24 cellular contexts compared by ENCODE assay signal in genomic region chr4:37674446-37674845, GRCh38. TPM values are rescaled to one million over a fixed set of nuclear protein-coding genes. Genes with fewer than 3 reads are reported as not detected.
DNase-seq lines count a peak whose midpoint lies in the region; TF ChIP-seq lines count a peak whose summit lies in the region.
"Had no signal": no experiment of that assay in that cellular context is flagged by ENCODE, and none has a peak within 500 bp of the region (broad histone marks: within the 10 kb centered on the region; RNA-seq: fewer than 3 reads in every experiment).

No MANE protein-coding gene starts in this region.

- no peak overlapping the region for H3K27ac Mint-ChIP-seq in endodermal cell
- H3K27ac Mint-ChIP-seq: activated naive CD4-positive, alpha-beta T cell treated with anti-CD3 and anti-CD28 coated beads, Interleukin-2, amount 50 U/mL, for 72 hours; activated T-helper 17 cell treated with anti-CD3 and anti-CD28 coated beads, Interleukin-2, amount 50 U/mL, for 72 hours; T-helper 2 cell treated with Interferon-gamma antibody and Interleukin-4, amounts not matched to agents 5 μg/mL and 100 μg/mL, for 36 hours had no signal

- 58 to 68% methylated on average over 5 of the region's 5 CpGs for WGBS in thyroid gland, 2 donors
- 50 to 69% methylated on average over 2 to 5 of the region's 5 CpGs for WGBS in endodermal cell (ENCODE audit: insufficient coverage in 1 of 2, insufficient read length in 1 of 2), 2 experiments

- H3K9ac ChIP-seq in endodermal cell (ENCODE audit: extremely low read depth, low read length, poor library complexity, severe bottlenecking): no peak overlapping the region

- peaks cover 60 to 86% of the 10 kb centered on the region in 2 donors for H3K4me1 ChIP-seq in thyroid gland
- peaks cover 16% of the 10 kb centered on the region for H3K4me1 ChIP-seq in endodermal cell (ENCODE audit: control insufficient read depth, insufficient read depth, low read length)
- H3K4me1 ChIP-seq: ascending aorta, prostate gland had no signal

- TF ChIP-seq CTCF in thyroid gland (IDR thresholded peaks at IDR 0.05) (no peak), endodermal cell (conservative IDR thresholded peaks at IDR 0.05) (no peak)

- no peak for TF ChIP-seq POLR2A in thyroid gland (IDR thresholded peaks at IDR 0.05)

- H3K9me3 ChIP-seq in thyroid gland: no peaks in the 10 kb centered on the region
- no peaks in the 10 kb centered on the region for H3K9me3 ChIP-seq in endodermal cell (ENCODE audit: control insufficient read depth, low read length)
- H3K9me3 ChIP-seq: ascending aorta, heart left ventricle, prostate gland had no signal

- H3K27me3 ChIP-seq in thyroid gland (no peaks in the 10 kb centered on the region), endodermal cell (ENCODE audit: control insufficient read depth, insufficient read depth, low read length, poor library complexity, severe bottlenecking) (no peaks in the 10 kb centered on the region)
- H3K27me3 ChIP-seq: ascending aorta, dorsolateral prefrontal cortex, heart left ventricle had no signal

- H3K4me3 Mint-ChIP-seq in endodermal cell: no peak overlapping the region
- H3K4me3 Mint-ChIP-seq: activated T-helper 17 cell treated with anti-CD3 and anti-CD28 coated beads, Interleukin-2, amount 50 U/mL, for 72 hours; central memory CD8-positive, alpha-beta T cell; H9; T-helper 2 cell treated with Interferon-gamma antibody and Interleukin-4, amounts not matched to agents 5 μg/mL and 100 μg/mL, for 36 hours had no signal

- H3K36me3 ChIP-seq in thyroid gland (no peaks in the 10 kb centered on the region), endodermal cell (ENCODE audit: control insufficient read depth, insufficient read depth, low read length) (no peaks in the 10 kb centered on the region)
- H3K36me3 ChIP-seq: ascending aorta, heart left ventricle, prostate gland, WERI-Rb-1 had no signal

- peaks cover 2% of the 10 kb centered on the region for H3K9me3 Mint-ChIP-seq in endodermal cell
- H3K9me3 Mint-ChIP-seq: activated naive CD4-positive, alpha-beta T cell treated with anti-CD3 and anti-CD28 coated beads, Interleukin-2, amount 50 U/mL, for 72 hours; activated T-helper 17 cell treated with anti-CD3 and anti-CD28 coated beads, Interleukin-2, amount 50 U/mL, for 72 hours; central memory CD8-positive, alpha-beta T cell; T-helper 2 cell treated with Interferon-gamma antibody and Interleukin-4, amounts not matched to agents 5 μg/mL and 100 μg/mL, for 36 hours had no signal

- peaks cover 46% of the 10 kb centered on the region for H3K4me1 Mint-ChIP-seq in endodermal cell

- H3K27ac ChIP-seq in thyroid gland (peak overlapping the region; percentile 10 to 70 (median 62)), endodermal cell (ENCODE audit: low read depth, low read length) (no peak overlapping the region)
- H3K27ac ChIP-seq: ascending aorta, HL-60, prostate gland, WERI-Rb-1 had no signal

- H3K27me3 Mint-ChIP-seq in endodermal cell (ENCODE audit: insufficient read depth): no peaks in the 10 kb centered on the region
- H3K27me3 Mint-ChIP-seq: activated T-helper 17 cell treated with anti-CD3 and anti-CD28 coated beads, Interleukin-2, amount 50 U/mL, for 72 hours; central memory CD8-positive, alpha-beta T cell had no signal

- H3K4me3 ChIP-seq in thyroid gland (replicated peaks in 1 of 3) (no peak overlapping the region), endodermal cell (ENCODE audit: low read length) (no peak overlapping the region)
- H3K4me3 ChIP-seq: ascending aorta, dorsolateral prefrontal cortex, heart left ventricle, prostate gland had no signal

- intact Hi-C loops in thyroid gland (cut with DNase I): no loop called here

- H3K36me3 Mint-ChIP-seq in endodermal cell (ENCODE audit: low read depth): peaks cover 1% of the 10 kb centered on the region

- DNase-seq in NCI-H2227 (lab: John Stamatoyannopoulos, UW; ENCODE audit: unreplicated experiment) (peak; percentile 3), NCI-H2227 treated with DMSO at 0.1 percent for 48 hours (lab: John Stamatoyannopoulos, UW) (no peak), NCI-H69 (lab: John Stamatoyannopoulos, UW) (peak; percentile 78), dermis blood vessel endothelial cell (peak; percentile 58), thyroid gland (no peak), iPS-NIHi7 (ENCODE audit: extremely low spot score) (no peak), endodermal cell (no peak)
- no peak for DNase-seq in stimulated activated CD8-positive, alpha-beta memory T cell treated with anti-CD3 and anti-CD28 coated beads, Interleukin-4, amount 100 ng/mL, for 48 hours
- DNase-seq: activated CD4-positive, alpha-beta T cell treated with anti-CD3 and anti-CD28 coated beads, Interleukin-2, amount 50 U/mL, for 4 hours; DMS79 treated with DMSO at 0.1 percent for 48 hours; dorsolateral prefrontal cortex; H9; heart left ventricle; left colon; mesenchymal stem cell; NCI-H2029; WERI-Rb-1 had no signal

RNA-seq across cellular contexts. Expression of gene RELL1, which starts 11.7 kb away (rescaled TPM):
- total RNA-seq in dermis blood vessel endothelial cell (187 and 289 TPM in 2 replicates), thyroid gland (100 to 1,000 TPM; 105 to 123 (median 116) TPM), endodermal cell (10 to 100 TPM; 12.1 to 12.3 TPM)
- polyA plus RNA-seq in endodermal cell (2013, experiment 1 of 2): 7.9 TPM
- polyA plus RNA-seq in endodermal cell (2013, experiment 2 of 2): 8.0 TPM

Comparison
In these comparisons a context has a peak if more than half of its experiments do, and no peak if none do; other contexts are left out.
1. DNase-seq: peak in NCI-H2227 (single experiment), NCI-H69 (single experiment) and dermis blood vessel endothelial cell (single experiment); none in NCI-H2227 treated with DMSO at 0.1 percent for 48 hours (single experiment), thyroid gland (0 of 2), iPS-NIHi7 (single experiment), stimulated activated CD8-positive, alpha-beta memory T cell treated with anti-CD3 and anti-CD28 coated beads, Interleukin-4, amount 100 ng/mL, for 48 hours (single experiment) and endodermal cell (single experiment).
2. RNA of gene RELL1, which starts 11.7 kb away (total RNA-seq): 187 to 289 TPM in dermis blood vessel endothelial cell and 105 to 123 TPM in thyroid gland; 12.1 to 12.3 TPM in endodermal cell; every median in the first group is over 4 times any median in the second.